ENCODE assay signal across 17 cellular contexts in the genomic region with DNA sequence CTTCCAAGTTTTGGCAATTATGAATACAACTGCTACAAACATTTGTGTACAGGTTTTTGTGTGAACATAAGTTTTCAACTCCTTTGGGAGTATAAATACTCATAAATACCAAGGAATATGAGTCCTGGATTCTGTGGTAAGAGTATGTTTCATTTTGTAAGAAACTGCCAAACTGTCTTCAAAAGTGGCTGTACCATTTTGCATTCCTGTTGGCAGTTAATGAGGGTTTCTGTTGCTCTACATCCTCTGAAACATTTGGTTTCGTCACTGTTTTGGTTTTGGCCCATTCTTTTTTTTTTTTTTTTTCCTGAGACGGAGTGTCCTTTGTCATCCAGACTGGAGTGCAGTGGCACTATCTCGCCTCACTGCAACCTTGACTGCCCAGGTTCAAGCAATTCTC. TPM values are rescaled to one million over a fixed set of nuclear protein-coding genes. Genes with fewer than 3 reads are reported as not detected.
DNase-seq lines count a peak whose midpoint lies in the region; ATAC-seq and TF ChIP-seq lines count a peak whose summit lies in the region.
"Had no signal": no experiment of that assay in that cellular context is flagged by ENCODE, and none has a peak within 500 bp of the region (broad histone marks: within the 10 kb centered on the region; RNA-seq: fewer than 3 reads in every experiment).

No MANE protein-coding gene starts in this region.

- H3K27ac Mint-ChIP-seq in stimulated activated memory B cell treated with anti-CD40 and anti-IgM and Interleukin-4, amounts not matched to agents 10 μg/mL and 1 μg/mL and 100 μg/mL, for 72 hours, result no peak overlapping the region
- H3K27ac Mint-ChIP-seq in activated CD4-positive, alpha-beta T cell treated with anti-CD3 and anti-CD28 coated beads, Interleukin-2, amount 10 ng/mL, durations not matched to agents 24 days and 14 days, result no peak overlapping the region
- H3K27ac Mint-ChIP-seq: CD14-positive monocyte had no signal

- peak; percentile 27 for DNase-seq in EH (ENCODE audit: low read depth)
- no peak for DNase-seq in HL-60 (ENCODE audit: low read depth in 1 of 2, low spot score in 1 of 2)
- DNase-seq in fibroblast of gingiva (ENCODE audit: low read depth), result peak; percentile 67
- DNase-seq in NCI-H345 treated with DMSO at 0.1 percent for 48 hours (lab: John Stamatoyannopoulos, UW; ENCODE audit: unreplicated experiment), result no peak
- no peak for DNase-seq in upper lobe of right lung
- no peak for DNase-seq in activated CD4-positive, alpha-beta T cell treated with anti-CD3 and anti-CD28 coated beads, Interleukin-2, amount 10 ng/mL, durations not matched to agents 24 days and 14 days
- DNase-seq: ACHN; CD4-positive, alpha-beta memory T cell; DMS79 treated with DMSO at 0.1 percent for 48 hours; EL; H9; KBM-7 had no signal

- H3K4me3 ChIP-seq in HL-60 (replicated peaks; ENCODE audit: insufficient read depth, low read length), result no peak overlapping the region
- no peak overlapping the region for H3K4me3 ChIP-seq in upper lobe of right lung
- H3K4me3 ChIP-seq: BLaER1 had no signal

- no peaks in the 10 kb centered on the region for H3K27me3 ChIP-seq in HL-60 (ENCODE audit: insufficient read depth, poor library complexity, severe bottlenecking)
- no peaks in the 10 kb centered on the region for H3K27me3 ChIP-seq in upper lobe of right lung
- H3K27me3 ChIP-seq: BLaER1 had no signal

- H3K4me1 Mint-ChIP-seq in stimulated activated memory B cell treated with anti-CD40 and anti-IgM and Interleukin-4, amounts not matched to agents 10 μg/mL and 1 μg/mL and 100 μg/mL, for 72 hours, result peaks cover 10% of the 10 kb centered on the region
- no peaks in the 10 kb centered on the region for H3K4me1 Mint-ChIP-seq in activated CD4-positive, alpha-beta T cell treated with anti-CD3 and anti-CD28 coated beads, Interleukin-2, amount 10 ng/mL, durations not matched to agents 24 days and 14 days
- H3K4me1 Mint-ChIP-seq: CD4-positive, alpha-beta memory T cell; H9 had no signal

- H3K27ac ChIP-seq in HL-60 (replicated peaks) (peak overlapping the region; percentile 66), upper lobe of right lung (no peak overlapping the region)
- H3K27ac ChIP-seq: BLaER1 had no signal

- no peak for ATAC-seq in stimulated activated memory B cell treated with anti-CD40 and anti-IgM and Interleukin-4, amounts not matched to agents 10 μg/mL and 1 μg/mL and 100 μg/mL, for 72 hours
- ATAC-seq in upper lobe of right lung, result no peak
- ATAC-seq: HepG2 had no signal

- intact Hi-C loops in upper lobe of right lung (cut with DNase I), result no loop called here
- intact Hi-C loops in activated CD4-positive, alpha-beta T cell treated with anti-CD3 and anti-CD28 coated beads, Interleukin-2, amount 10 ng/mL, durations not matched to agents 24 days and 14 days (cut with micrococcal nuclease), result no loop called here

- H3K27me3 Mint-ChIP-seq in stimulated activated memory B cell treated with anti-CD40 and anti-IgM and Interleukin-4, amounts not matched to agents 10 μg/mL and 1 μg/mL and 100 μg/mL, for 72 hours, result no peaks in the 10 kb centered on the region
- no peaks in the 10 kb centered on the region for H3K27me3 Mint-ChIP-seq in activated CD4-positive, alpha-beta T cell treated with anti-CD3 and anti-CD28 coated beads, Interleukin-2, amount 10 ng/mL, durations not matched to agents 24 days and 14 days
- H3K27me3 Mint-ChIP-seq: CD4-positive, alpha-beta memory T cell; IgD-negative memory B cell had no signal

- H3K36me3 ChIP-seq in upper lobe of right lung, result peaks cover 23% of the 10 kb centered on the region

- H3K9me3 Mint-ChIP-seq in stimulated activated memory B cell treated with anti-CD40 and anti-IgM and Interleukin-4, amounts not matched to agents 10 μg/mL and 1 μg/mL and 100 μg/mL, for 72 hours, result no peaks in the 10 kb centered on the region
- no peaks in the 10 kb centered on the region for H3K9me3 Mint-ChIP-seq in activated CD4-positive, alpha-beta T cell treated with anti-CD3 and anti-CD28 coated beads, Interleukin-2, amount 10 ng/mL, durations not matched to agents 24 days and 14 days
- H3K9me3 Mint-ChIP-seq: CD4-positive, alpha-beta memory T cell; H9; IgD-negative memory B cell had no signal

- H3K9me3 ChIP-seq in upper lobe of right lung, result no peaks in the 10 kb centered on the region
- H3K9me3 ChIP-seq: BLaER1 had no signal

- H3K36me3 Mint-ChIP-seq in stimulated activated memory B cell treated with anti-CD40 and anti-IgM and Interleukin-4, amounts not matched to agents 10 μg/mL and 1 μg/mL and 100 μg/mL, for 72 hours, result peaks cover 28% of the 10 kb centered on the region
- H3K36me3 Mint-ChIP-seq in activated CD4-positive, alpha-beta T cell treated with anti-CD3 and anti-CD28 coated beads, Interleukin-2, amount 10 ng/mL, durations not matched to agents 24 days and 14 days (ENCODE audit: low read depth), result peaks cover 4% of the 10 kb centered on the region

- no peak for TF ChIP-seq CTCF in HL-60 (IDR thresholded peaks at IDR 0.05; ENCODE audit: insufficient read depth, low read length)
- TF ChIP-seq CTCF in upper lobe of right lung (IDR thresholded peaks at IDR 0.05), result no peak

- H3K4me1 ChIP-seq in upper lobe of right lung, result no peaks in the 10 kb centered on the region

- no peak overlapping the region for H3K4me3 Mint-ChIP-seq in stimulated activated memory B cell treated with anti-CD40 and anti-IgM and Interleukin-4, amounts not matched to agents 10 μg/mL and 1 μg/mL and 100 μg/mL, for 72 hours
- H3K4me3 Mint-ChIP-seq in activated CD4-positive, alpha-beta T cell treated with anti-CD3 and anti-CD28 coated beads, Interleukin-2, amount 10 ng/mL, durations not matched to agents 24 days and 14 days, result no peak overlapping the region
- H3K4me3 Mint-ChIP-seq: CD14-positive monocyte; CD4-positive, alpha-beta memory T cell; H9; IgD-negative memory B cell had no signal

RNA-seq across cellular contexts. Expression of gene AP5S1, which starts 8.5 kb away (rescaled TPM):
- 13.1 TPM for total RNA-seq in upper lobe of right lung
- 13.0 and 13.5 TPM in 2 replicates for total RNA-seq in activated CD4-positive, alpha-beta T cell treated with anti-CD3 and anti-CD28 coated beads, Interleukin-2, amount 10 ng/mL, durations not matched to agents 24 days and 14 days

RNA-seq across cellular contexts. Expression of gene MAVS, which starts 17.8 kb away (rescaled TPM):
- total RNA-seq in upper lobe of right lung, result 41.5 TPM
- total RNA-seq in activated CD4-positive, alpha-beta T cell treated with anti-CD3 and anti-CD28 coated beads, Interleukin-2, amount 10 ng/mL, durations not matched to agents 24 days and 14 days, result 39.3 and 40.2 TPM in 2 replicates

RNA-seq across cellular contexts. Expression of gene CDC25B, which starts 32.7 kb away (rescaled TPM):
- total RNA-seq in upper lobe of right lung, result 136 TPM
- total RNA-seq in activated CD4-positive, alpha-beta T cell treated with anti-CD3 and anti-CD28 coated beads, Interleukin-2, amount 10 ng/mL, durations not matched to agents 24 days and 14 days, result 70.7 and 75.5 TPM in 2 replicates

RNA-seq across cellular contexts. Expression of gene CENPB, which starts 42.3 kb away (rescaled TPM):
- total RNA-seq in upper lobe of right lung, result 94.6 TPM
- total RNA-seq in activated CD4-positive, alpha-beta T cell treated with anti-CD3 and anti-CD28 coated beads, Interleukin-2, amount 10 ng/mL, durations not matched to agents 24 days and 14 days, result 72.8 and 74.4 TPM in 2 replicates

RNA-seq across cellular contexts. Expression of gene SPEF1, which starts 47.5 kb away (rescaled TPM):
- total RNA-seq in upper lobe of right lung, result 0.46 TPM
- total RNA-seq in activated CD4-positive, alpha-beta T cell treated with anti-CD3 and anti-CD28 coated beads, Interleukin-2, amount 10 ng/mL, durations not matched to agents 24 days and 14 days, result not detected in 2 replicates
- total RNA-seq: CD4-positive, alpha-beta memory T cell had no signal

Comparison
In these comparisons a context has a peak if more than half of its experiments do, and no peak if none do; other contexts are left out.
1. DNase-seq: peak in EH (single experiment) and fibroblast of gingiva (single experiment); none in HL-60 (0 of 2), NCI-H345 treated with DMSO at 0.1 percent for 48 hours (single experiment), upper lobe of right lung (single experiment) and activated CD4-positive, alpha-beta T cell treated with anti-CD3 and anti-CD28 coated beads, Interleukin-2, amount 10 ng/mL, durations not matched to agents 24 days and 14 days (single experiment).